9 cellular contexts compared by ENCODE assay signal in genomic region chr20:50144362-50144761, GRCh38. TPM values are rescaled to one million over a fixed set of nuclear protein-coding genes. Genes with fewer than 3 reads are reported as not detected.
DNase-seq lines count a peak whose midpoint lies in the region; ATAC-seq and TF ChIP-seq lines count a peak whose summit lies in the region.
"Had no signal": no experiment of that assay in that cellular context is flagged by ENCODE, and none has a peak within 500 bp of the region (broad histone marks: within the 10 kb centered on the region; RNA-seq: fewer than 3 reads in every experiment).

No MANE protein-coding gene starts in this region.

- H3K27me3 ChIP-seq in right cardiac atrium (ENCODE audit: control insufficient read depth, insufficient read depth) (no peaks in the 10 kb centered on the region), stomach (no peaks in the 10 kb centered on the region), MM.1S (replicated peaks; ENCODE audit: insufficient read depth, low read length) (no peaks in the 10 kb centered on the region)

- peaks cover 24 to 65% (median 49%) of the 10 kb centered on the region in 4 donors for H3K36me3 ChIP-seq in stomach
- no peaks in the 10 kb centered on the region for H3K36me3 ChIP-seq in MM.1S (replicated peaks; ENCODE audit: insufficient read depth, low read length)

- peaks cover 2% of the 10 kb centered on the region; the same call in 1 of the 2 replicates for H3K27me3 Mint-ChIP-seq in HFFc6 (ENCODE audit: insufficient read depth)
- H3K27me3 Mint-ChIP-seq in activated T-helper 2 cell treated with anti-CD3 and anti-CD28 coated beads, Interferon-gamma antibody, Interleukin-2, Interleukin-4, amounts not matched to agents 10 μg/mL and 5 μg/mL and 100 μg/mL, durations not matched to agents 14 hours and 24 hours and 36 hours (ENCODE audit: low read depth), result no peaks in the 10 kb centered on the region

- peaks cover 74% of the 10 kb centered on the region for H3K4me1 Mint-ChIP-seq in HFFc6 (ENCODE audit: low read depth)
- H3K4me1 Mint-ChIP-seq in activated T-helper 2 cell treated with anti-CD3 and anti-CD28 coated beads, Interferon-gamma antibody, Interleukin-2, Interleukin-4, amounts not matched to agents 10 μg/mL and 5 μg/mL and 100 μg/mL, durations not matched to agents 14 hours and 24 hours and 36 hours (ENCODE audit: low read depth), result peaks cover 42% of the 10 kb centered on the region

- no peaks in the 10 kb centered on the region for H4K20me1 ChIP-seq in MM.1S (ENCODE audit: insufficient read depth, low read length)

- ATAC-seq in right cardiac atrium (peak; percentile 55 to 60), GM18498 (IDR thresholded peaks at IDR 0.05; ENCODE audit: unreplicated experiment) (no peak), HG03175 (IDR thresholded peaks at IDR 0.05; ENCODE audit: unreplicated experiment) (no peak)

- H2AFZ ChIP-seq in MM.1S (ENCODE audit: low read length), result no peak overlapping the region

- TF ChIP-seq POLR2A in stomach (IDR thresholded peaks at IDR 0.05), result no peak

- DNase-seq in HFFc6 (peak; percentile 95), right cardiac atrium (peak in 2 of 3 donors; percentile 77 to 79), stomach (peak; percentile 39), NCI-H146 treated with DMSO at 0.1 percent for 48 hours (lab: John Stamatoyannopoulos, UW; ENCODE audit: unreplicated experiment) (no peak), MM.1S (no peak)
- no peak for DNase-seq in activated T-helper 2 cell treated with anti-CD3 and anti-CD28 coated beads, Interferon-gamma antibody, Interleukin-2, Interleukin-4, amounts not matched to agents 10 μg/mL and 5 μg/mL and 100 μg/mL, durations not matched to agents 14 hours and 24 hours and 36 hours (ENCODE audit: low spot score)
- DNase-seq: activated CD4-positive, alpha-beta T cell treated with anti-CD3 and anti-CD28 coated beads, Interleukin-2, amount 50 U/mL, for 1 hour had no signal

- WGBS in right cardiac atrium, result 66% methylated on average over 4 of the region's 4 CpGs
- WGBS in stomach, 5 donors, result 53 to 69% (median 59%) methylated on average over 4 of the region's 4 CpGs

- TF ChIP-seq EP300 in stomach (IDR thresholded peaks at IDR 0.05), result no peak

- H3K4me2 ChIP-seq in MM.1S (ENCODE audit: low read depth, low read length), result no peak overlapping the region

- TF ChIP-seq CTCF in HFFc6 (IDR thresholded peaks at IDR 0.05) (no peak), stomach (IDR thresholded peaks at IDR 0.05) (no peak), MM.1S (IDR thresholded peaks at IDR 0.05; ENCODE audit: low read length) (no peak)

- H3K27ac ChIP-seq in right cardiac atrium (ENCODE audit: low read length) (no peak overlapping the region), stomach (peak overlapping the region in 4 of 5 donors; percentile 37 to 65 (median 56)), MM.1S (ENCODE audit: low read length) (no peak overlapping the region)

- H3K9me2 ChIP-seq in MM.1S (replicated peaks; ENCODE audit: insufficient read depth, low read length), result no peaks in the 10 kb centered on the region

- intact Hi-C loops in activated T-helper 2 cell treated with anti-CD3 and anti-CD28 coated beads, Interferon-gamma antibody, Interleukin-2, Interleukin-4, amounts not matched to agents 10 μg/mL and 5 μg/mL and 100 μg/mL, durations not matched to agents 14 hours and 24 hours and 36 hours (cut with micrococcal nuclease), result no loop called here
- intact Hi-C loops in right cardiac atrium (cut with DNase I) (no loop called here), stomach (cut with DNase I; ENCODE audit: low total_unique reads) (no loop called here)

- H3K4me3 Mint-ChIP-seq in HFFc6, result peak overlapping the region; percentile 27; the same call in 1 of the 2 replicates
- H3K4me3 Mint-ChIP-seq in activated T-helper 2 cell treated with anti-CD3 and anti-CD28 coated beads, Interferon-gamma antibody, Interleukin-2, Interleukin-4, amounts not matched to agents 10 μg/mL and 5 μg/mL and 100 μg/mL, durations not matched to agents 14 hours and 24 hours and 36 hours (ENCODE audit: low read depth), result no peak overlapping the region

- H3K9ac ChIP-seq in MM.1S (ENCODE audit: low read length), result no peak overlapping the region

- H3K9me3 ChIP-seq in right cardiac atrium (ENCODE audit: control insufficient read depth, low read length) (no peaks in the 10 kb centered on the region), stomach (no peaks in the 10 kb centered on the region), MM.1S (replicated peaks; ENCODE audit: insufficient read depth, low read length) (no peaks in the 10 kb centered on the region)

- peaks cover 33% of the 10 kb centered on the region for H3K36me3 Mint-ChIP-seq in HFFc6 (ENCODE audit: low read depth)
- peaks cover 58% of the 10 kb centered on the region for H3K36me3 Mint-ChIP-seq in activated T-helper 2 cell treated with anti-CD3 and anti-CD28 coated beads, Interferon-gamma antibody, Interleukin-2, Interleukin-4, amounts not matched to agents 10 μg/mL and 5 μg/mL and 100 μg/mL, durations not matched to agents 14 hours and 24 hours and 36 hours (ENCODE audit: low read depth)

- no peaks in the 10 kb centered on the region for H3K9me3 Mint-ChIP-seq in HFFc6
- no peaks in the 10 kb centered on the region for H3K9me3 Mint-ChIP-seq in activated T-helper 2 cell treated with anti-CD3 and anti-CD28 coated beads, Interferon-gamma antibody, Interleukin-2, Interleukin-4, amounts not matched to agents 10 μg/mL and 5 μg/mL and 100 μg/mL, durations not matched to agents 14 hours and 24 hours and 36 hours

- H3F3A ChIP-seq in MM.1S (ENCODE audit: insufficient read depth, low read length), result no peaks in the 10 kb centered on the region

- H3K4me1 ChIP-seq in right cardiac atrium (ENCODE audit: control insufficient read depth, insufficient read depth, low read length), result peaks cover 8% of the 10 kb centered on the region
- H3K4me1 ChIP-seq in stomach, result peaks cover 43 to 98% (median 80%) of the 10 kb centered on the region in 4 donors
- H3K4me1 ChIP-seq in MM.1S (ENCODE audit: low read length), result no peaks in the 10 kb centered on the region

- H3K4me3 ChIP-seq in right cardiac atrium (ENCODE audit: low read length), result no peak overlapping the region
- H3K4me3 ChIP-seq in stomach, result no peak overlapping the region
- H3K4me3 ChIP-seq in MM.1S (ENCODE audit: low read length), result no peak overlapping the region

- peak overlapping the region; percentile 90 for H3K27ac Mint-ChIP-seq in HFFc6
- H3K27ac Mint-ChIP-seq in activated T-helper 2 cell treated with anti-CD3 and anti-CD28 coated beads, Interferon-gamma antibody, Interleukin-2, Interleukin-4, amounts not matched to agents 10 μg/mL and 5 μg/mL and 100 μg/mL, durations not matched to agents 14 hours and 24 hours and 36 hours, result peak overlapping the region; percentile 33

- peaks cover 19% of the 10 kb centered on the region for H3K79me2 ChIP-seq in MM.1S (ENCODE audit: low read length)

RNA-seq across cellular contexts. Expression of gene PEDS1, which starts 9.2 kb away (rescaled TPM):
- 10 to 100 TPM; 25.8 to 29.8 (median 27.8) TPM for total RNA-seq in HFFc6 (2021; fragmentation: NEBNext Ultra II Directional; extraction: Animal tissue kit (Norgen Biotek cat#: 25700))
- total RNA-seq in activated T-helper 2 cell treated with anti-CD3 and anti-CD28 coated beads, Interferon-gamma antibody, Interleukin-2, Interleukin-4, amounts not matched to agents 10 μg/mL and 5 μg/mL and 100 μg/mL, durations not matched to agents 14 hours and 24 hours and 36 hours, result 26.5 and 29.5 TPM in 2 replicates
- total RNA-seq in right cardiac atrium (10 to 100 TPM; 19.3 to 25.2 (median 21.6) TPM), stomach (10 to 100 TPM in 3 of 5 donors, 1 to 10 TPM in 2; 1.8 to 79.4 (median 19.4) TPM)
- polyA plus RNA-seq in right cardiac atrium (26.8 TPM), stomach (10 to 100 TPM; 10.5 to 28.7 (median 15.5) TPM)

RNA-seq across cellular contexts. Expression of gene UBE2V1, which starts 31.4 kb away (rescaled TPM):
- 100 to 1,000 TPM; 192 to 242 (median 210) TPM for total RNA-seq in HFFc6 (2021; fragmentation: NEBNext Ultra II Directional; extraction: Animal tissue kit (Norgen Biotek cat#: 25700))
- total RNA-seq in activated T-helper 2 cell treated with anti-CD3 and anti-CD28 coated beads, Interferon-gamma antibody, Interleukin-2, Interleukin-4, amounts not matched to agents 10 μg/mL and 5 μg/mL and 100 μg/mL, durations not matched to agents 14 hours and 24 hours and 36 hours, result 158 and 174 TPM in 2 replicates
- total RNA-seq in right cardiac atrium, result 100 to 1,000 TPM in 1 of 4 donors, 10 to 100 TPM in 3; 86.8 to 120 (median 91.9) TPM
- 86.0 TPM for polyA plus RNA-seq in right cardiac atrium
- 100 to 1,000 TPM in 1 of 5 donors, 10 to 100 TPM in 4; 52.6 to 111 (median 61.8) TPM for total RNA-seq in stomach
- 10 to 100 TPM; 64.7 to 90.3 (median 80.3) TPM for polyA plus RNA-seq in stomach

RNA-seq across cellular contexts. Expression of gene CEBPB, which starts 46.3 kb away (rescaled TPM):
- 10 to 100 TPM; 57.9 to 62.8 (median 59.8) TPM for total RNA-seq in HFFc6 (2021; fragmentation: NEBNext Ultra II Directional; extraction: Animal tissue kit (Norgen Biotek cat#: 25700))
- total RNA-seq in activated T-helper 2 cell treated with anti-CD3 and anti-CD28 coated beads, Interferon-gamma antibody, Interleukin-2, Interleukin-4, amounts not matched to agents 10 μg/mL and 5 μg/mL and 100 μg/mL, durations not matched to agents 14 hours and 24 hours and 36 hours, result 36.2 and 36.4 TPM in 2 replicates
- total RNA-seq in right cardiac atrium (10 to 100 TPM; 46.2 to 92.4 (median 64.3) TPM), stomach (100 to 1,000 TPM in 2 of 5 donors, 10 to 100 TPM in 3; 21.1 to 200 (median 37.1) TPM)
- polyA plus RNA-seq in right cardiac atrium (16.4 TPM), stomach (10 to 100 TPM; 24.5 to 41.5 (median 30.2) TPM)

Comparison
In these comparisons a context has a peak if more than half of its experiments do, and no peak if none do; other contexts are left out.
1. DNase-seq: peak in HFFc6 (single experiment), right cardiac atrium (2 of 3) and stomach (single experiment); none in activated T-helper 2 cell treated with anti-CD3 and anti-CD28 coated beads, Interferon-gamma antibody, Interleukin-2, Interleukin-4, amounts not matched to agents 10 μg/mL and 5 μg/mL and 100 μg/mL, durations not matched to agents 14 hours and 24 hours and 36 hours (single experiment), NCI-H146 treated with DMSO at 0.1 percent for 48 hours (single experiment) and MM.1S (single experiment).
2. ATAC-seq: peak in right cardiac atrium (2 of 2); none in GM18498 (single experiment) and HG03175 (single experiment).
3. H3K27ac ChIP-seq: peak in stomach (4 of 5); none in right cardiac atrium (single experiment) and MM.1S (single experiment).